8 cellular contexts compared by ENCODE assay signal in genomic region chr1:40438391-40439015, GRCh38. TPM values are rescaled to one million over a fixed set of nuclear protein-coding genes. Genes with fewer than 3 reads are reported as not detected.
A peak's percentile ranks its signal among the peaks of the same experiment; 100 is the strongest.
DNase-seq lines count a peak whose midpoint lies in the region; ATAC-seq and TF ChIP-seq lines count a peak whose summit lies in the region.

No MANE protein-coding gene starts in this region.

- no TSS peak for BruUV-seq in A673 (replicated peaks; lab: Mats Ljungman, UMichigan)

- POLR2A ChIA-PET in A673 (lab: Charles Lee; ENCODE audit: low non-redundant PET) = no interaction called here

- no peaks in the 10 kb centered on the region for H4K20me1 ChIP-seq in DND-41 (ENCODE audit: insufficient read depth, low read length)

- H3K79me1 ChIP-seq in mesendoderm (ENCODE audit: low read length) = no peaks in the 10 kb centered on the region

- no peak overlapping the region for H3K18ac ChIP-seq in mesendoderm (ENCODE audit: low read length)

- H3K4me2 ChIP-seq in DND-41 (ENCODE audit: insufficient read depth, low read length) = no peak overlapping the region
- no peak overlapping the region for H3K4me2 ChIP-seq in mesendoderm (ENCODE audit: low read length)

- no peak overlapping the region for H2AK5ac ChIP-seq in mesendoderm (ENCODE audit: low read length)

- H3K9me3 ChIP-seq in A673 (ENCODE audit: low read depth, low read length, poor library complexity, severe bottlenecking) (no peaks in the 10 kb centered on the region), DND-41 (ENCODE audit: insufficient read depth, low read length, severe bottlenecking) (no peaks in the 10 kb centered on the region)

- H3K36me3 ChIP-seq in A673 (ENCODE audit: insufficient read depth, low read length, poor library complexity, severe bottlenecking) (no peaks in the 10 kb centered on the region), DND-41 (ENCODE audit: insufficient read depth, low read length) (no peaks in the 10 kb centered on the region), mesendoderm (ENCODE audit: control insufficient read depth, insufficient read depth, low read length) (no peaks in the 10 kb centered on the region)

- no peak overlapping the region for H3K23ac ChIP-seq in mesendoderm (ENCODE audit: low read length)

- H3K4me1 ChIP-seq in A673 (ENCODE audit: insufficient read depth, low read length, poor library complexity, severe bottlenecking) (no peaks in the 10 kb centered on the region), DND-41 (ENCODE audit: insufficient read depth, low read length) (no peaks in the 10 kb centered on the region), mesendoderm (ENCODE audit: control insufficient read depth, low read depth, low read length) (no peaks in the 10 kb centered on the region)

- no peak overlapping the region for H4K5ac ChIP-seq in mesendoderm (ENCODE audit: low read length)

- intact Hi-C loops in A673 (cut with micrococcal nuclease; ENCODE audit: unreplicated experiment) = loop anchor here (10.0 kb wide), 1 partner anchor 294 kb away; no protein-coding TSS in a partner anchor

- no peak overlapping the region for H2AFZ ChIP-seq in DND-41 (ENCODE audit: low read depth, low read length)

- no peaks in the 10 kb centered on the region for H3K79me2 ChIP-seq in DND-41 (ENCODE audit: insufficient read depth, low read length)
- H3K79me2 ChIP-seq in mesendoderm (ENCODE audit: control insufficient read depth, insufficient read depth, low read length) = no peaks in the 10 kb centered on the region

- H2BK15ac ChIP-seq in mesendoderm (replicated peaks; ENCODE audit: low read depth) = no peak overlapping the region

- no peak overlapping the region for H3K56ac ChIP-seq in mesendoderm (ENCODE audit: low read length)

- CTCF ChIA-PET in A673 (lab: Charles Lee) = interaction anchor here (0.5 to 3.2 kb wide), 16 partner anchors 9 to 700 kb away, joined by 3 to 22 read pairs (median 4); partner anchors contain the start of genes PPIE, SMAP2 and ZFP69B

- H3K4me3 ChIP-seq in A673 (ENCODE audit: low read depth, low read length, poor library complexity, severe bottlenecking) = no peak overlapping the region
- no peak overlapping the region for H3K4me3 ChIP-seq in DND-41 (ENCODE audit: low read depth in 1 of 2, low read length in 2 of 2)
- no peak overlapping the region for H3K4me3 ChIP-seq in cardiac fibroblast (replicated peaks in 1 of 2; ENCODE audit: low read depth in 2 of 2, low read length in 2 of 2)
- H3K4me3 ChIP-seq in mesendoderm (ENCODE audit: low read length) = no peak overlapping the region

- no peak overlapping the region for H2BK5ac ChIP-seq in mesendoderm (ENCODE audit: low read length)

- H4K8ac ChIP-seq in mesendoderm (ENCODE audit: low read depth, low read length) = no peak overlapping the region

- ATAC-seq in DND-41 (ENCODE audit: insufficient read depth, low read depth) = peak; percentile 61; the same call in 1 of the 3 replicates
- ATAC-seq in HG02981 (IDR thresholded peaks at IDR 0.05; ENCODE audit: unreplicated experiment) = no peak
- ATAC-seq in HG03354 (IDR thresholded peaks at IDR 0.05; ENCODE audit: poor library complexity, severe bottlenecking, unreplicated experiment) = no peak
- ATAC-seq in HG03025 (IDR thresholded peaks at IDR 0.05; ENCODE audit: low FRiP score, unreplicated experiment) = no peak

- H3K27ac ChIP-seq in A673 (ENCODE audit: low read depth, low read length, poor library complexity, severe bottlenecking) = no peak overlapping the region
- no peak overlapping the region for H3K27ac ChIP-seq in DND-41 (ENCODE audit: low read length)
- H3K27ac ChIP-seq in mesendoderm (ENCODE audit: low read depth, low read length) = no peak overlapping the region

- DNase-seq in A673 (ENCODE audit: low spot score) = peak; percentile 56
- DNase-seq in DND-41 = no peak
- peak; percentile 32 for DNase-seq in NCI-H69 (lab: John Stamatoyannopoulos, UW)
- DNase-seq in cardiac fibroblast (ENCODE audit: low read depth in 2 of 2) = peak; percentile 46 to 52
- peak; percentile 37 for DNase-seq in mesendoderm

- WGBS in mesendoderm (ENCODE audit: extremely low coverage, insufficient coverage, low lambda C conversion rate) = no CpG with 5 or more reads among the region's 3 CpGs

- TF ChIP-seq CTCF in A673 (conservative IDR thresholded peaks at IDR 0.05; ENCODE audit: low read depth, low read length) = peak; percentile 87
- TF ChIP-seq CTCF in DND-41 (IDR thresholded peaks at IDR 0.05; ENCODE audit: borderline replicate concordance, extremely low read depth, low read length, poor library complexity, severe bottlenecking) = peak; percentile 80
- TF ChIP-seq CTCF in cardiac fibroblast (IDR thresholded peaks at IDR 0.05; ENCODE audit: low read depth, low read length) = peak; percentile 71

- H3K27me3 ChIP-seq in A673 (replicated peaks; ENCODE audit: insufficient read depth, low read depth, low read length, poor library complexity) (no peaks in the 10 kb centered on the region), DND-41 (ENCODE audit: insufficient read depth, low read length, poor library complexity) (no peaks in the 10 kb centered on the region), mesendoderm (ENCODE audit: insufficient read depth, low read length, poor library complexity) (no peaks in the 10 kb centered on the region)

- no peak overlapping the region for H3K4ac ChIP-seq in mesendoderm (ENCODE audit: low read depth, low read length)

- no peak overlapping the region for H2BK120ac ChIP-seq in mesendoderm (ENCODE audit: low read depth, low read length)

- H3K9ac ChIP-seq in DND-41 (ENCODE audit: low read depth, low read length) = no peak overlapping the region
- no peak overlapping the region for H3K9ac ChIP-seq in mesendoderm (ENCODE audit: low read length)

RNA-seq across cellular contexts. Expression of gene ZFP69B, which starts 11.8 kb away (rescaled TPM):
- total RNA-seq in A673 (2021) = 14.1 and 18.5 TPM in 2 replicates
- polyA plus RNA-seq in mesendoderm (2013, experiment 1 of 2) = 4.9 TPM
- 4.7 TPM for polyA plus RNA-seq in mesendoderm (2013, experiment 2 of 2)

RNA-seq across cellular contexts. Expression of gene ZFP69, which starts 38.6 kb away (rescaled TPM):
- 6.7 and 7.1 TPM in 2 replicates for total RNA-seq in A673 (2021)
- 2.8 TPM for polyA plus RNA-seq in mesendoderm (2013, experiment 1 of 2)
- 2.9 TPM for polyA plus RNA-seq in mesendoderm (2013, experiment 2 of 2)
